ENCODE assay signal across 10 cellular contexts in the genomic region with DNA sequence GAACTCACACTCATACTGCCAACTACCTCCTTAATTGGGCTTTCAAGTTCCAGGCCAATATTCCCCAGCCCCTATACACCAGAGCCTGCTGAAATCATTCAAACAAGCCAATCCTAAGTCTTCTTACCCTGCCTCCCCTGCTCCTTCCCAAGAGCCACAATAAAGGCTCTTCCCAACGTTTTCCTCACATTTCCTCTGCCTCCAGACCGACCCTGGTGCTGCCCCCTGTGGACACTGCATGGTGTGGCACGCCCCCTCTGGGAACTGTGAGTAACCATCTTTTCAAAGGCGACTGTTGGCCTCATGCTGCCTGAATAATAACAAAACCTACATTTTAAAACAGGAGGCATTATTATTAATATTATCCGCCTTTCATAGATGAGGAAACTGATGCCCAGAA.
DNase-seq lines count a peak whose midpoint lies in the region; ATAC-seq and TF ChIP-seq lines count a peak whose summit lies in the region.
"Had no signal": no experiment of that assay in that cellular context is flagged by ENCODE, and none has a peak within 500 bp of the region (broad histone marks: within the 10 kb centered on the region; RNA-seq: fewer than 3 reads in every experiment).

No MANE protein-coding gene starts in this region.

- 0 out of 2 replicates have a peak, but pooled peaks cover 9% of the 10 kb centered on the region for H3K9me3 ChIP-seq in OCI-LY7 (ENCODE audit: low read length)
- H3K9me3 ChIP-seq in thyroid gland: no peaks in the 10 kb centered on the region
- H3K9me3 ChIP-seq: pancreas had no signal

- TF ChIP-seq CTCF in OCI-LY7 (conservative IDR thresholded peaks at IDR 0.05; ENCODE audit: low read length) (peak; percentile 68), thyroid gland (IDR thresholded peaks at IDR 0.05) (peak in 4 of 6 experiments; percentile 16 to 51 (median 40))

- H3K27me3 ChIP-seq in thyroid gland: no peaks in the 10 kb centered on the region
- H3K27me3 ChIP-seq: pancreas had no signal

- intact Hi-C loops in activated CD4-positive, alpha-beta T cell treated with anti-CD3 and anti-CD28 coated beads for 36 hours (cut with DNase I, micrococcal nuclease): no loop called here
- intact Hi-C loops in activated CD4-positive, alpha-beta T cell treated with anti-CD3 and anti-CD28 coated beads, Interleukin-2, amount 10 ng/mL, durations not matched to agents 24 days and 14 days (cut with micrococcal nuclease): no loop called here
- intact Hi-C loops in OCI-LY7 (cut with micrococcal nuclease; ENCODE audit: unreplicated experiment): no loop called here
- intact Hi-C loops in head of caudate nucleus (cut with DNase I): no loop called here
- intact Hi-C loops in thyroid gland (cut with DNase I): no loop called here

- peaks cover 3% of the 10 kb centered on the region for H3K27me3 Mint-ChIP-seq in activated CD4-positive, alpha-beta T cell treated with anti-CD3 and anti-CD28 coated beads for 36 hours
- no peaks in the 10 kb centered on the region for H3K27me3 Mint-ChIP-seq in activated CD4-positive, alpha-beta T cell treated with anti-CD3 and anti-CD28 coated beads, Interleukin-2, amount 10 ng/mL, durations not matched to agents 24 days and 14 days
- H3K27me3 Mint-ChIP-seq in activated naive CD8-positive, alpha-beta T cell treated with anti-CD3 and anti-CD28 coated beads for 36 hours: peaks cover 4% of the 10 kb centered on the region

- BruUV-seq in OCI-LY7 (replicated peaks; lab: Mats Ljungman, UMichigan): no TSS peak

- H3K27ac ChIP-seq in OCI-LY7 (ENCODE audit: low read depth, low read length, poor library complexity, severe bottlenecking): no peak overlapping the region
- H3K27ac ChIP-seq in thyroid gland: no peak overlapping the region
- H3K27ac ChIP-seq: pancreas had no signal

- POLR2A ChIA-PET in activated CD4-positive, alpha-beta T cell treated with anti-CD3 and anti-CD28 coated beads for 36 hours (lab: Charles Lee): no interaction called here
- POLR2A ChIA-PET in OCI-LY7 (lab: Charles Lee): no interaction called here

- no peaks in the 10 kb centered on the region for H4K20me1 ChIP-seq in OCI-LY7 (ENCODE audit: insufficient read depth, low read length)

- no peak overlapping the region for H3K27ac Mint-ChIP-seq in activated CD4-positive, alpha-beta T cell treated with anti-CD3 and anti-CD28 coated beads for 36 hours
- no peak overlapping the region for H3K27ac Mint-ChIP-seq in activated CD4-positive, alpha-beta T cell treated with anti-CD3 and anti-CD28 coated beads, Interleukin-2, amount 10 ng/mL, durations not matched to agents 24 days and 14 days
- no peak overlapping the region for H3K27ac Mint-ChIP-seq in activated naive CD8-positive, alpha-beta T cell treated with anti-CD3 and anti-CD28 coated beads for 36 hours

- H3K4me1 ChIP-seq in OCI-LY7 (ENCODE audit: insufficient read depth, low read length, poor library complexity, severe bottlenecking): no peaks in the 10 kb centered on the region
- H3K4me1 ChIP-seq in thyroid gland: no peaks in the 10 kb centered on the region
- H3K4me1 ChIP-seq: pancreas had no signal

- peaks cover 2% of the 10 kb centered on the region for H3K9me3 Mint-ChIP-seq in activated CD4-positive, alpha-beta T cell treated with anti-CD3 and anti-CD28 coated beads for 36 hours (ENCODE audit: low read depth)
- peaks cover 4% of the 10 kb centered on the region for H3K9me3 Mint-ChIP-seq in activated CD4-positive, alpha-beta T cell treated with anti-CD3 and anti-CD28 coated beads, Interleukin-2, amount 10 ng/mL, durations not matched to agents 24 days and 14 days
- H3K9me3 Mint-ChIP-seq in activated naive CD8-positive, alpha-beta T cell treated with anti-CD3 and anti-CD28 coated beads for 36 hours: no peaks in the 10 kb centered on the region

- H3K79me2 ChIP-seq in OCI-LY7 (ENCODE audit: insufficient read depth, low read depth, low read length): no peaks in the 10 kb centered on the region

- DNase-seq in activated CD4-positive, alpha-beta T cell treated with anti-CD3 and anti-CD28 coated beads for 36 hours: peak; percentile 10
- no peak for DNase-seq in activated CD4-positive, alpha-beta T cell treated with anti-CD3 and anti-CD28 coated beads, Interleukin-2, amount 10 ng/mL, durations not matched to agents 24 days and 14 days
- no peak for DNase-seq in OCI-LY7 (ENCODE audit: low spot score)
- peak in 23 of 42 donors; percentile 3 to 56 (median 22) for DNase-seq in head of caudate nucleus
- DNase-seq in thyroid gland: peak; percentile 30 to 49
- no peak for DNase-seq in kidney tubule cell (ENCODE audit: low spot score)
- no peak for DNase-seq in medulla oblongata (ENCODE audit: extremely low spot score)
- DNase-seq in activated naive CD8-positive, alpha-beta T cell treated with anti-CD3 and anti-CD28 coated beads for 36 hours: no peak
- DNase-seq: CD8-positive, alpha-beta memory T cell had no signal

- no peak for ATAC-seq in activated CD4-positive, alpha-beta T cell treated with anti-CD3 and anti-CD28 coated beads for 36 hours

- no peak for TF ChIP-seq POLR2A in thyroid gland (IDR thresholded peaks at IDR 0.05)

- H3K36me3 Mint-ChIP-seq in activated CD4-positive, alpha-beta T cell treated with anti-CD3 and anti-CD28 coated beads for 36 hours (ENCODE audit: low read depth): no peaks in the 10 kb centered on the region
- H3K36me3 Mint-ChIP-seq in activated CD4-positive, alpha-beta T cell treated with anti-CD3 and anti-CD28 coated beads, Interleukin-2, amount 10 ng/mL, durations not matched to agents 24 days and 14 days (ENCODE audit: low read depth): no peaks in the 10 kb centered on the region
- H3K36me3 Mint-ChIP-seq in activated naive CD8-positive, alpha-beta T cell treated with anti-CD3 and anti-CD28 coated beads for 36 hours: no peaks in the 10 kb centered on the region
- H3K36me3 Mint-ChIP-seq: CD8-positive, alpha-beta memory T cell had no signal

- H2AFZ ChIP-seq in OCI-LY7 (ENCODE audit: low read length): no peak overlapping the region

- H3K4me3 ChIP-seq in OCI-LY7 (ENCODE audit: low read depth, low read length, poor library complexity, severe bottlenecking) (no peak overlapping the region), thyroid gland (replicated peaks in 1 of 3) (no peak overlapping the region)
- H3K4me3 ChIP-seq: pancreas had no signal

- CTCF ChIA-PET in activated CD4-positive, alpha-beta T cell treated with anti-CD3 and anti-CD28 coated beads for 36 hours (lab: Charles Lee): interaction anchor here (0.7 kb wide), 1 partner anchor 106 kb away, joined by 3 read pairs; no protein-coding TSS in a partner anchor
- CTCF ChIA-PET in OCI-LY7 (lab: Charles Lee; ENCODE audit: unreplicated experiment): no interaction called here

- no peaks in the 10 kb centered on the region for H3K9me2 ChIP-seq in OCI-LY7 (ENCODE audit: insufficient read depth, low read length)

- no peak overlapping the region for H3K4me3 Mint-ChIP-seq in activated CD4-positive, alpha-beta T cell treated with anti-CD3 and anti-CD28 coated beads for 36 hours
- H3K4me3 Mint-ChIP-seq in activated CD4-positive, alpha-beta T cell treated with anti-CD3 and anti-CD28 coated beads, Interleukin-2, amount 10 ng/mL, durations not matched to agents 24 days and 14 days: no peak overlapping the region
- no peak overlapping the region for H3K4me3 Mint-ChIP-seq in activated naive CD8-positive, alpha-beta T cell treated with anti-CD3 and anti-CD28 coated beads for 36 hours
- H3K4me3 Mint-ChIP-seq: CD8-positive, alpha-beta memory T cell had no signal

- H3K36me3 ChIP-seq in OCI-LY7 (ENCODE audit: insufficient read depth, low read length) (no peaks in the 10 kb centered on the region), thyroid gland (no peaks in the 10 kb centered on the region)
- H3K36me3 ChIP-seq: pancreas had no signal

- no peaks in the 10 kb centered on the region for H3K4me1 Mint-ChIP-seq in activated CD4-positive, alpha-beta T cell treated with anti-CD3 and anti-CD28 coated beads for 36 hours
- no peaks in the 10 kb centered on the region for H3K4me1 Mint-ChIP-seq in activated CD4-positive, alpha-beta T cell treated with anti-CD3 and anti-CD28 coated beads, Interleukin-2, amount 10 ng/mL, durations not matched to agents 24 days and 14 days
- no peaks in the 10 kb centered on the region for H3K4me1 Mint-ChIP-seq in activated naive CD8-positive, alpha-beta T cell treated with anti-CD3 and anti-CD28 coated beads for 36 hours
- H3K4me1 Mint-ChIP-seq: CD8-positive, alpha-beta memory T cell had no signal

- H3K4me2 ChIP-seq in OCI-LY7 (ENCODE audit: low read length): no peak overlapping the region

- WGBS in thyroid gland, 2 donors: 45 to 48% methylated on average over 5 of the region's 5 CpGs

Comparison
In these comparisons a context has a peak if more than half of its experiments do, and no peak if none do; other contexts are left out.
1. DNase-seq: peak in activated CD4-positive, alpha-beta T cell treated with anti-CD3 and anti-CD28 coated beads for 36 hours (single experiment), head of caudate nucleus (23 of 42) and thyroid gland (2 of 2); none in activated CD4-positive, alpha-beta T cell treated with anti-CD3 and anti-CD28 coated beads, Interleukin-2, amount 10 ng/mL, durations not matched to agents 24 days and 14 days (single experiment), OCI-LY7 (single experiment), kidney tubule cell (single experiment), medulla oblongata (single experiment) and activated naive CD8-positive, alpha-beta T cell treated with anti-CD3 and anti-CD28 coated beads for 36 hours (single experiment).